In the genomic region with DNA sequence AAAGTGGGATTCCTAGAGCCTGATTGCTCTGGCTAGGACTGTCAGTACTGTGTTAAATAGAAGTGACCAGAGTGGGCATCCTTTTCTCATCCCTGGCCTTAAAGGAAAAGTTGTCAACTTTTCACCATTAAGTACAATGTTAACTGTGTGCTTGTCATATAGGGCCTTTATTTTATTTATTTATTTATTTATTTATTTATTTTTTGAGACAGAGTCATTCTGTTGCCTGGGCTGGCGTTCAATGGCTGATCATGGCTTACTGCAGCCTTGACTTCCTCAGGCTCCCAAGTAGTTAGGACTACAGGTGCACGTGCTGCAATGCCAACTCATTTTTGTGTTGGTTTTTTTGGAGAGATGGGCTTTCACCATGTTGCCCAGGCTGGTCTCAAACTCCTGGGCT, we compare ENCODE assay signal across 19 cellular contexts.
"Had no signal": no experiment of that assay in that cellular context is flagged by ENCODE, and none has a peak within 500 bp of the region (broad histone marks: within the 10 kb centered on the region; RNA-seq: fewer than 3 reads in every experiment).

No MANE protein-coding gene starts in this region.

- H3K9me3 ChIP-seq: heart left ventricle, psoas muscle, right lobe of liver, testis, tibial nerve, upper lobe of right lung, vagina had no signal

- H3K27ac Mint-ChIP-seq: nephron had no signal

- H3K27me3 ChIP-seq: dorsolateral prefrontal cortex, heart left ventricle, right lobe of liver, testis, tibial nerve, upper lobe of right lung, vagina had no signal

- H3K36me3 Mint-ChIP-seq: naive B cell had no signal

- H3K4me3 ChIP-seq: dorsolateral prefrontal cortex, heart left ventricle, psoas muscle, right lobe of liver, tibial nerve, upper lobe of right lung, vagina had no signal

- ATAC-seq: esophagus mucosa; heart left ventricle; left colon; psoas muscle; right lobe of liver; stimulated activated naive B cell treated with anti-CD40 and anti-IgM and Interleukin-4, amounts not matched to agents 10 μg/mL and 1 μg/mL and 100 μg/mL, for 72 hours; upper lobe of right lung had no signal

- H3K9me3 Mint-ChIP-seq: naive B cell; nephron; stimulated activated naive B cell treated with anti-CD40 and anti-IgM and Interleukin-4, amounts not matched to agents 10 μg/mL and 1 μg/mL and 100 μg/mL, for 72 hours; stimulated activated naive CD8-positive, alpha-beta T cell treated with anti-CD3 and anti-CD28 coated beads, Interleukin-15, amount 100 ng/mL, for 72 hours had no signal

- H3K27me3 Mint-ChIP-seq: naive B cell; stimulated activated naive B cell treated with anti-CD40 and anti-IgM and Interleukin-4, amounts not matched to agents 10 μg/mL and 1 μg/mL and 100 μg/mL, for 72 hours; stimulated activated naive CD8-positive, alpha-beta T cell treated with anti-CD3 and anti-CD28 coated beads, Interleukin-15, amount 100 ng/mL, for 72 hours had no signal

- H3K4me3 Mint-ChIP-seq: naive B cell; nephron; stimulated activated naive B cell treated with anti-CD40 and anti-IgM and Interleukin-4, amounts not matched to agents 10 μg/mL and 1 μg/mL and 100 μg/mL, for 72 hours; stimulated activated naive CD8-positive, alpha-beta T cell treated with anti-CD3 and anti-CD28 coated beads, Interleukin-15, amount 100 ng/mL, for 72 hours had no signal

- H3K27ac ChIP-seq: psoas muscle, right lobe of liver, testis, tibial nerve, upper lobe of right lung, vagina had no signal

- DNase-seq: dorsolateral prefrontal cortex; effector CD8-positive, alpha-beta T cell; heart left ventricle; hippocampal formation; left colon; mesendoderm; naive B cell; psoas muscle; retina; right lobe of liver; stimulated activated CD4-positive, alpha-beta T cell treated with anti-CD3 and anti-CD28 coated beads, Interleukin-4, amount 100 ng/mL, for 24 hours; stimulated activated naive B cell treated with anti-CD40 and anti-IgM and Interleukin-4, amounts not matched to agents 10 μg/mL and 1 μg/mL and 100 μg/mL, for 72 hours; stimulated activated naive CD8-positive, alpha-beta T cell treated with anti-CD3 and anti-CD28 coated beads, Interleukin-15, amount 100 ng/mL, for 72 hours; testis; upper lobe of right lung had no signal
